8 cellular contexts compared by ENCODE assay signal in the genomic region with DNA sequence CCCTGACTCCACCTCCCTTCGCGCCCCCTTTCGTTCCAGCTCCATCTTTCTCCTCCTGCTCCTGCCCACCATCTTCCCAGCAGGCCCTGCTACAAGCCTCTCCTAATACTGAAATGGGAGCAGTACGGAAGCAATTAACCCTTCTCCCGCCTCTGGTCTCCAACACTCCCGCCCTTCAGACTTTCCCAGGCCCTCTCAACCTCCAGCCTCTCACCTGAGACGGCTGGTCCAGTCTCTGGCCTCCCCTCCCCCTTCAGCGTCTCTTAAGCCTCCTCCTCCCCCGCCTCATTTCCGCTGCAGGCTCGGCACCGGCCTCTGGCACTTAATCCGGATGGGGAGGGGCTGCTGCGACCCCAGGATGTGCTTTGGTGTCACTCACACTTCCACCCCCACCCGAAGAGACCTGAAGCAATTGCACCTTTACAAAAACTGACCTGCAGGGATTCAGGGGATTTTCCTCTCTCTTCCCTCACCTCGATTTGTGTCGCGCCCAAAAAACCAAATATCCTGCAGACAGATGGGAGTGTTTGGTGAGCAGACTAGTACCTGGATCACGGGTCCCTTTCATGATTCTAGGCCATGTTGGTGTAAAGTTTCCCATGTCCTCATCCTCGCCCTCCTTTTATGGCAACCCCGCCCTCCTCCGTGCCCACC. TPM values are rescaled to one million over a fixed set of nuclear protein-coding genes. Genes with fewer than 3 reads are reported as not detected.
DNase-seq lines count a peak whose midpoint lies in the region; ATAC-seq and TF ChIP-seq lines count a peak whose summit lies in the region.

No MANE protein-coding gene starts in this region.

- H2AFZ ChIP-seq in osteoblast (ENCODE audit: low read length): peak overlapping the region; percentile 91

- H3K79me2 ChIP-seq in osteoblast (ENCODE audit: insufficient read depth, low read length): peaks cover 14% of the 10 kb centered on the region

- peak overlapping the region; percentile 93 for H3K27ac Mint-ChIP-seq in activated naive CD8-positive, alpha-beta T cell

- H3K9me3 ChIP-seq in heart left ventricle (no peaks in the 10 kb centered on the region), osteoblast (ENCODE audit: low read depth, low read length) (no peaks in the 10 kb centered on the region)

- TF ChIP-seq CTCF in heart left ventricle (IDR thresholded peaks at IDR 0.05) (no peak), osteoblast (IDR thresholded peaks at IDR 0.05; ENCODE audit: extremely low read depth, low read depth, low read length) (no peak)

- no peaks in the 10 kb centered on the region for H3K36me3 Mint-ChIP-seq in activated naive CD8-positive, alpha-beta T cell

- H3K4me3 Mint-ChIP-seq in activated naive CD8-positive, alpha-beta T cell: peak overlapping the region; percentile 94

- peaks cover 22% of the 10 kb centered on the region for H3K4me1 Mint-ChIP-seq in activated naive CD8-positive, alpha-beta T cell (ENCODE audit: low read depth)

- peak overlapping the region; percentile 80 to 91 (median 88) for H3K27ac ChIP-seq in heart left ventricle
- peak overlapping the region; percentile 70 for H3K27ac ChIP-seq in osteoblast (ENCODE audit: low read depth, low read length)

- no peak for TF ChIP-seq POLR2A in heart left ventricle (IDR thresholded peaks at IDR 0.05)

- peaks cover 9% of the 10 kb centered on the region for H4K20me1 ChIP-seq in osteoblast (ENCODE audit: insufficient read depth, low read length)

- H3K9me3 Mint-ChIP-seq in activated naive CD8-positive, alpha-beta T cell (ENCODE audit: low read depth): no peaks in the 10 kb centered on the region

- intact Hi-C loops in heart left ventricle (cut with DNase I): loop anchor here in 8 of 10 donors (1.0 to 5.0 kb wide), 4 partner anchors 37 to 42 kb away; a partner anchor contains a TSS

- peaks cover 0 to 15% (median 5%) of the 10 kb centered on the region in 12 donors for H3K4me1 ChIP-seq in heart left ventricle
- no peaks in the 10 kb centered on the region for H3K4me1 ChIP-seq in osteoblast (ENCODE audit: insufficient read depth, low read length)

- no peaks in the 10 kb centered on the region for H3K27me3 Mint-ChIP-seq in activated naive CD8-positive, alpha-beta T cell

- peak overlapping the region; percentile 86 for H3K4me2 ChIP-seq in osteoblast (ENCODE audit: insufficient read depth, low read length)

- DNase-seq in activated CD4-positive, alpha-beta T cell treated with anti-CD3 and anti-CD28 coated beads for 24 hours (ENCODE audit: low read depth in 2 of 2): peak; percentile 10 to 17
- DNase-seq in activated CD4-positive, alpha-beta T cell treated with anti-CD3 and anti-CD28 coated beads for 1 hour: no peak
- DNase-seq in NCI-H510A (lab: John Stamatoyannopoulos, UW) (peak; percentile 89), heart left ventricle (peak; percentile 48 to 69 (median 55)), osteoblast (ENCODE audit: insufficient read length, low spot score, missing footprints) (no peak), epidermal melanocyte (ENCODE audit: insufficient read length, low spot score) (no peak)

- ATAC-seq in HG02943 (IDR thresholded peaks at IDR 0.05; ENCODE audit: low read depth, unreplicated experiment) (peak; percentile 64), heart left ventricle (peak; percentile 73 to 80 (median 78))

- WGBS in heart left ventricle, 4 donors: 1 to 24% (median 12%) methylated on average over 21 to 22 of the region's 22 CpGs

- peak overlapping the region; percentile 31 to 95 (median 68) for H3K4me3 ChIP-seq in heart left ventricle
- peak overlapping the region; percentile 83 for H3K4me3 ChIP-seq in osteoblast (ENCODE audit: insufficient read depth, low read length)

- peaks cover 0 to 9% (median 0%) of the 10 kb centered on the region in 9 donors for H3K27me3 ChIP-seq in heart left ventricle
- H3K27me3 ChIP-seq in osteoblast (ENCODE audit: insufficient read depth, low read length): peaks cover 22% of the 10 kb centered on the region

- peaks cover 0 to 13% (median 0%) of the 10 kb centered on the region in 9 donors for H3K36me3 ChIP-seq in heart left ventricle
- no peaks in the 10 kb centered on the region for H3K36me3 ChIP-seq in osteoblast (ENCODE audit: insufficient read depth, low read length)

RNA-seq across cellular contexts. Expression of a gene that starts 0.7 kb away (rescaled TPM):
- 10 to 100 TPM; 38.2 to 60.1 (median 52.7) TPM for total RNA-seq in heart left ventricle
- polyA plus RNA-seq in heart left ventricle: 10 to 100 TPM; 47.3 to 47.9 TPM
- total RNA-seq in osteoblast: 130 and 136 TPM in 2 replicates

RNA-seq across cellular contexts. Expression of a gene that starts 22.3 kb away (rescaled TPM):
- under 1 TPM in 4 of 9 donors, not detected in 5; 0.27 to 0.52 (median 0.38) TPM for total RNA-seq in heart left ventricle
- polyA plus RNA-seq in heart left ventricle: under 1 TPM; 0.19 TPM
- total RNA-seq in osteoblast: not detected in 2 replicates

RNA-seq across cellular contexts. Expression of a gene that starts 39.4 kb away (rescaled TPM):
- 10 to 100 TPM; 34.8 to 54.5 (median 43.1) TPM for total RNA-seq in heart left ventricle
- polyA plus RNA-seq in heart left ventricle: 10 to 100 TPM; 43.6 to 57.0 TPM
- 6.5 and 13.0 TPM in 2 replicates for total RNA-seq in osteoblast

RNA-seq across cellular contexts. Expression of a gene that starts 56.5 kb away (rescaled TPM):
- total RNA-seq in heart left ventricle (1 to 10 TPM in 6 of 9 donors, under 1 TPM in 2, not detected in 1; 0.35 to 4.9 (median 1.7) TPM), osteoblast (2.4 and 4.3 TPM in 2 replicates)
- 1 to 10 TPM; 1.1 to 6.6 TPM for polyA plus RNA-seq in heart left ventricle

Comparison
In these comparisons a context has a peak if more than half of its experiments do, and no peak if none do; other contexts are left out.
1. DNase-seq: peak in activated CD4-positive, alpha-beta T cell treated with anti-CD3 and anti-CD28 coated beads for 24 hours (2 of 2), NCI-H510A (single experiment) and heart left ventricle (5 of 5); none in activated CD4-positive, alpha-beta T cell treated with anti-CD3 and anti-CD28 coated beads for 1 hour (single experiment), osteoblast (single experiment) and epidermal melanocyte (single experiment).